In the genomic region with DNA sequence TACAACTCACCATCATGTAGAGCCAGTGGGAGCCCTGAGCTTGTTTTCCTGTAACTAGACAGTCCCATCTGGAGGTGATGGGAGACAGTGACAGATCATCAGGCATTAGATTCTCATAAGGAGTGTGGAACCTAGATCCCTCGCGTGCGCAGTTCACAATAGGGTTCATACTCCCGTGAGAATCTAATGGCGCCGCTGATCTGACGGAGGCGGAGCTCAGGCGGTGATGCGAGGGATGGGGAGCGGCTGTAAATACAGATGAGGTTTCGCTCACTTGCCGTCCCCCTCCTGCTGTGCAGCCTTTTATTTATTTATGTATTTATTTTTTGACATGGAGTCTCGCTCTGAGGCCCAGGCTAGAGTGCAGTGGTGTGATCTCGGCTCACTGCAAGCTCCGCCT, we compare ENCODE assay signal across 28 cellular contexts.
"Had no signal": no experiment of that assay in that cellular context is flagged by ENCODE, and none has a peak within 500 bp of the region (broad histone marks: within the 10 kb centered on the region; RNA-seq: fewer than 3 reads in every experiment).

No MANE protein-coding gene starts in this region.

- H3K4me3 Mint-ChIP-seq: stimulated activated effector memory CD8-positive, alpha-beta T cell treated with anti-CD3 and anti-CD28 coated beads, Interleukin-12 subunit alpha, Interleukin-12 subunit beta, amount 100 ng/mL, for 72 hours; stimulated activated memory B cell treated with anti-CD40 and anti-IgM and Interleukin-4, amounts not matched to agents 10 μg/mL and 1 μg/mL and 100 μg/mL, for 72 hours; stimulated activated naive B cell treated with anti-CD40 and anti-IgM and Interleukin-4, amounts not matched to agents 10 μg/mL and 1 μg/mL and 100 μg/mL, for 72 hours; stimulated activated naive CD8-positive, alpha-beta T cell treated with anti-CD3 and anti-CD28 coated beads, Interleukin-15, amount 100 ng/mL, for 72 hours; stimulated activated naive CD8-positive, alpha-beta T cell treated with anti-CD3 and anti-CD28 coated beads, Interleukin-15, Interleukin-2, amounts not matched to agents 100 ng/mL and 50 ng/mL, for 24 hours; type B pancreatic cell had no signal

- H3K9me3 Mint-ChIP-seq: stimulated activated effector memory CD8-positive, alpha-beta T cell treated with anti-CD3 and anti-CD28 coated beads, Interleukin-12 subunit alpha, Interleukin-12 subunit beta, amount 100 ng/mL, for 72 hours; stimulated activated memory B cell treated with anti-CD40 and anti-IgM and Interleukin-4, amounts not matched to agents 10 μg/mL and 1 μg/mL and 100 μg/mL, for 72 hours; stimulated activated naive B cell treated with anti-CD40 and anti-IgM and Interleukin-4, amounts not matched to agents 10 μg/mL and 1 μg/mL and 100 μg/mL, for 72 hours; stimulated activated naive CD8-positive, alpha-beta T cell treated with anti-CD3 and anti-CD28 coated beads, Interleukin-15, amount 100 ng/mL, for 72 hours; stimulated activated naive CD8-positive, alpha-beta T cell treated with anti-CD3 and anti-CD28 coated beads, Interleukin-15, Interleukin-2, amounts not matched to agents 100 ng/mL and 50 ng/mL, for 24 hours; type B pancreatic cell had no signal

- H3K36me3 Mint-ChIP-seq: type B pancreatic cell had no signal

- H3K36me3 ChIP-seq: stomach, suprapubic skin, thoracic aorta, thyroid gland, tibial artery, tibial nerve, transverse colon, upper lobe of left lung, upper lobe of right lung, uterus, vagina had no signal

- DNase-seq: stimulated activated CD4-positive, alpha-beta T cell treated with anti-CD3 and anti-CD28 coated beads, Interleukin-2, amount 100 ng/mL, for 48 hours; stimulated activated CD4-positive, alpha-beta T cell treated with anti-CD3 and anti-CD28 coated beads, Interleukin-4, amount 100 ng/mL, for 1 hour; stimulated activated CD4-positive, alpha-beta T cell treated with anti-CD3 and anti-CD28 coated beads, Interleukin-4, amount 100 ng/mL, for 24 hours; stimulated activated CD4-positive, alpha-beta T cell treated with anti-CD3 and anti-CD28 coated beads, Interleukin-4, amount 100 ng/mL, for 4 hours; stimulated activated CD8-positive, alpha-beta memory T cell treated with anti-CD3 and anti-CD28 coated beads, Interleukin-4, amount 100 ng/mL, for 48 hours; stimulated activated naive B cell treated with anti-CD40 and anti-IgM and Interleukin-4, amounts not matched to agents 10 μg/mL and 1 μg/mL and 100 μg/mL, for 72 hours; stimulated activated naive CD4-positive, alpha-beta T cell; stimulated activated naive CD4-positive, alpha-beta T cell treated with Interleukin-2 at 50 U/mL for 16 hours; stimulated activated naive CD8-positive, alpha-beta T cell treated with anti-CD3 and anti-CD28 coated beads, Interleukin-15, amount 100 ng/mL, for 72 hours; stimulated activated naive CD8-positive, alpha-beta T cell treated with anti-CD3 and anti-CD28 coated beads, Interleukin-15, Interleukin-2, amounts not matched to agents 100 U/mL and 50 U/mL, for 24 hours; stomach; substantia nigra; testis; thyroid gland; tibial artery; transverse colon; trophoblast cell; upper lobe of left lung; upper lobe of right lung; uterus had no signal

- H3K27me3 Mint-ChIP-seq: stimulated activated memory B cell treated with anti-CD40 and anti-IgM and Interleukin-4, amounts not matched to agents 10 μg/mL and 1 μg/mL and 100 μg/mL, for 72 hours; stimulated activated naive B cell treated with anti-CD40 and anti-IgM and Interleukin-4, amounts not matched to agents 10 μg/mL and 1 μg/mL and 100 μg/mL, for 72 hours; stimulated activated naive CD8-positive, alpha-beta T cell treated with anti-CD3 and anti-CD28 coated beads, Interleukin-15, amount 100 ng/mL, for 72 hours; stimulated activated naive CD8-positive, alpha-beta T cell treated with anti-CD3 and anti-CD28 coated beads, Interleukin-15, Interleukin-2, amounts not matched to agents 100 ng/mL and 50 ng/mL, for 24 hours; type B pancreatic cell had no signal

- H3K4me3 ChIP-seq: stomach, suprapubic skin, testis, thoracic aorta, thyroid gland, tibial artery, tibial nerve, transverse colon, upper lobe of left lung, upper lobe of right lung, uterus, vagina had no signal

- H3K9me3 ChIP-seq: stomach, suprapubic skin, testis, thoracic aorta, thyroid gland, tibial artery, tibial nerve, transverse colon, upper lobe of left lung, upper lobe of right lung, uterus, vagina had no signal

- ATAC-seq: stimulated activated effector memory CD8-positive, alpha-beta T cell treated with anti-CD3 and anti-CD28 coated beads, Interleukin-12 subunit alpha, Interleukin-12 subunit beta, amount 100 ng/mL, for 72 hours; stimulated activated memory B cell treated with anti-CD40 and anti-IgM and Interleukin-4, amounts not matched to agents 10 μg/mL and 1 μg/mL and 100 μg/mL, for 72 hours; stimulated activated naive B cell treated with anti-CD40 and anti-IgM and Interleukin-4, amounts not matched to agents 10 μg/mL and 1 μg/mL and 100 μg/mL, for 72 hours; stimulated activated naive CD8-positive, alpha-beta T cell treated with anti-CD3 and anti-CD28 coated beads, Interleukin-15, amount 100 ng/mL, for 72 hours; stimulated activated naive CD8-positive, alpha-beta T cell treated with anti-CD3 and anti-CD28 coated beads, Interleukin-15, Interleukin-2, amounts not matched to agents 100 U/mL and 50 U/mL, for 24 hours; upper lobe of right lung had no signal

- H3K27ac ChIP-seq: stomach, suprapubic skin, testis, thoracic aorta, thyroid gland, tibial artery, tibial nerve, upper lobe of left lung, upper lobe of right lung, uterus, vagina had no signal

- H3K4me1 ChIP-seq: upper lobe of right lung, uterus, vagina had no signal

- H3K27ac Mint-ChIP-seq: stimulated activated effector memory CD8-positive, alpha-beta T cell treated with anti-CD3 and anti-CD28 coated beads, Interleukin-12 subunit alpha, Interleukin-12 subunit beta, amount 100 ng/mL, for 72 hours; stimulated activated memory B cell treated with anti-CD40 and anti-IgM and Interleukin-4, amounts not matched to agents 10 μg/mL and 1 μg/mL and 100 μg/mL, for 72 hours; stimulated activated naive CD8-positive, alpha-beta T cell treated with anti-CD3 and anti-CD28 coated beads, Interleukin-15, amount 100 ng/mL, for 72 hours; stimulated activated naive CD8-positive, alpha-beta T cell treated with anti-CD3 and anti-CD28 coated beads, Interleukin-15, Interleukin-2, amounts not matched to agents 100 ng/mL and 50 ng/mL, for 24 hours; type B pancreatic cell had no signal

- H3K27me3 ChIP-seq: stomach, suprapubic skin, testis, thyroid gland, tibial artery, tibial nerve, transverse colon, upper lobe of left lung, upper lobe of right lung, uterus, vagina had no signal
